ENCODE assay signal across 21 cellular contexts in genomic region chr12:52735816-52736632, GRCh38. TPM values are rescaled to one million over a fixed set of nuclear protein-coding genes. Genes with fewer than 3 reads are reported as not detected.
DNase-seq lines count a peak whose midpoint lies in the region; ATAC-seq and TF ChIP-seq lines count a peak whose summit lies in the region.
"Had no signal": no experiment of that assay in that cellular context is flagged by ENCODE, and none has a peak within 500 bp of the region (broad histone marks: within the 10 kb centered on the region; RNA-seq: fewer than 3 reads in every experiment).

No MANE protein-coding gene starts in this region.

- no peak overlapping the region for H3K27ac ChIP-seq in left ventricle myocardium inferior (replicated peaks)
- no peak overlapping the region for H3K27ac ChIP-seq in SJSA1

- no peaks in the 10 kb centered on the region for H3K9me3 Mint-ChIP-seq in stimulated activated memory B cell treated with anti-CD40 and anti-IgM and Interleukin-4, amounts not matched to agents 10 μg/mL and 1 μg/mL and 100 μg/mL, for 72 hours
- no peaks in the 10 kb centered on the region for H3K9me3 Mint-ChIP-seq in endothelial cell (ENCODE audit: unreplicated experiment)
- H3K9me3 Mint-ChIP-seq: CD4-positive, alpha-beta memory T cell had no signal

- no peaks in the 10 kb centered on the region for H3K36me3 ChIP-seq in left ventricle myocardium inferior
- H3K36me3 ChIP-seq in SJSA1 = no peaks in the 10 kb centered on the region

- no peaks in the 10 kb centered on the region for H3K36me3 Mint-ChIP-seq in stimulated activated memory B cell treated with anti-CD40 and anti-IgM and Interleukin-4, amounts not matched to agents 10 μg/mL and 1 μg/mL and 100 μg/mL, for 72 hours
- no peaks in the 10 kb centered on the region for H3K36me3 Mint-ChIP-seq in endothelial cell (ENCODE audit: low read depth, unreplicated experiment)
- H3K36me3 Mint-ChIP-seq: CD4-positive, alpha-beta memory T cell had no signal

- no peak overlapping the region for H3K4me3 ChIP-seq in left ventricle myocardium inferior
- H3K4me3 ChIP-seq in SJSA1 = no peak overlapping the region

- H3K9me3 ChIP-seq in left ventricle myocardium inferior (replicated peaks) (no peaks in the 10 kb centered on the region), SJSA1 (replicated peaks) (peaks cover 35% of the 10 kb centered on the region)

- H3K4me3 Mint-ChIP-seq in stimulated activated memory B cell treated with anti-CD40 and anti-IgM and Interleukin-4, amounts not matched to agents 10 μg/mL and 1 μg/mL and 100 μg/mL, for 72 hours = no peak overlapping the region
- H3K4me3 Mint-ChIP-seq in endothelial cell (ENCODE audit: unreplicated experiment) = no peak overlapping the region
- H3K4me3 Mint-ChIP-seq: CD4-positive, alpha-beta memory T cell had no signal

- no peaks in the 10 kb centered on the region for H3K4me1 ChIP-seq in left ventricle myocardium inferior
- no peaks in the 10 kb centered on the region for H3K4me1 ChIP-seq in SJSA1 (replicated peaks)

- peak; percentile 6 for ATAC-seq in stimulated activated memory B cell treated with anti-CD40 and anti-IgM and Interleukin-4, amounts not matched to agents 10 μg/mL and 1 μg/mL and 100 μg/mL, for 72 hours

- TF ChIP-seq CTCF in left ventricle myocardium inferior (IDR thresholded peaks at IDR 0.05; ENCODE audit: borderline replicate concordance) = no peak
- no peak for TF ChIP-seq CTCF in endothelial cell (IDR thresholded peaks at IDR 0.05; ENCODE audit: unreplicated experiment)

- H3K4me1 Mint-ChIP-seq in stimulated activated memory B cell treated with anti-CD40 and anti-IgM and Interleukin-4, amounts not matched to agents 10 μg/mL and 1 μg/mL and 100 μg/mL, for 72 hours = no peaks in the 10 kb centered on the region
- H3K4me1 Mint-ChIP-seq in endothelial cell (ENCODE audit: unreplicated experiment) = no peaks in the 10 kb centered on the region
- H3K4me1 Mint-ChIP-seq: CD4-positive, alpha-beta memory T cell had no signal

- H3K27me3 Mint-ChIP-seq in stimulated activated memory B cell treated with anti-CD40 and anti-IgM and Interleukin-4, amounts not matched to agents 10 μg/mL and 1 μg/mL and 100 μg/mL, for 72 hours = peaks cover 45% of the 10 kb centered on the region
- H3K27me3 Mint-ChIP-seq in endothelial cell (ENCODE audit: unreplicated experiment) = peaks cover 6% of the 10 kb centered on the region

- intact Hi-C loops in cardiac septum (cut with DNase I) (no loop called here), left ventricle myocardium inferior (cut with micrococcal nuclease) (no loop called here)

- H3K27me3 ChIP-seq in left ventricle myocardium inferior (ENCODE audit: low read depth) (peaks cover 77% of the 10 kb centered on the region), SJSA1 (replicated peaks) (peaks cover 79% of the 10 kb centered on the region)

- H3K27ac Mint-ChIP-seq in stimulated activated memory B cell treated with anti-CD40 and anti-IgM and Interleukin-4, amounts not matched to agents 10 μg/mL and 1 μg/mL and 100 μg/mL, for 72 hours = no peak overlapping the region
- H3K27ac Mint-ChIP-seq in endothelial cell (ENCODE audit: unreplicated experiment) = no peak overlapping the region
- H3K27ac Mint-ChIP-seq: CD4-positive, alpha-beta memory T cell had no signal

- DNase-seq in cardiac septum (ENCODE audit: low spot score) (peak; percentile 63), left ventricle myocardium inferior (no peak), SJSA1 (ENCODE audit: low read depth in 1 of 2, low spot score in 2 of 2) (peak; percentile 79 to 84), mesenteric fat pad (ENCODE audit: low spot score) (peak; percentile 41), endothelial cell (ENCODE audit: low spot score) (no peak), globus pallidus (ENCODE audit: low spot score) (no peak)
- no peak for DNase-seq in activated CD4-positive, CD25-positive, alpha-beta regulatory T cell treated with anti-CD3 and anti-CD28 coated beads, Interleukin-2, amount 50 U/mL, for 72 hours
- DNase-seq: 8988T; C1 segment of cervical spinal cord; Calu3; CD4-positive, alpha-beta memory T cell; COR-L47; DMS53; DMS79 treated with DMSO at 0.1 percent for 48 hours; GF-D8; GOT3; HCEC 1CT had no signal

RNA-seq across cellular contexts. Expression of gene KRT77, which starts 32.7 kb away (rescaled TPM):
- total RNA-seq in cardiac septum (not detected), left ventricle myocardium inferior (not detected), mesenteric fat pad (not detected), endothelial cell (ENCODE audit: unreplicated experiment) (not detected)
- not detected in 2 replicates for total RNA-seq in SJSA1 (2014; rRNA removed; shearing (Covaris generic))
- total RNA-seq: A673; Calu3; CD4-positive, alpha-beta memory T cell; Daoy; G401 had no signal

RNA-seq across cellular contexts. Expression of gene KRT76, which starts 41.1 kb away (rescaled TPM):
- not detected for total RNA-seq in cardiac septum
- total RNA-seq in left ventricle myocardium inferior = not detected
- 0.21 TPM in 1 of 2 replicates, not detected in the other for total RNA-seq in SJSA1 (2014; rRNA removed; shearing (Covaris generic))
- total RNA-seq in mesenteric fat pad = not detected
- not detected for total RNA-seq in endothelial cell (ENCODE audit: unreplicated experiment)
- total RNA-seq: A673; Calu3; CD4-positive, alpha-beta memory T cell; Daoy; G401 had no signal

RNA-seq across cellular contexts. Expression of gene KRT1, which starts 55.8 kb away (rescaled TPM):
- total RNA-seq in cardiac septum (not detected), left ventricle myocardium inferior (not detected), mesenteric fat pad (not detected), endothelial cell (ENCODE audit: unreplicated experiment) (not detected)
- 1.00 TPM in 1 of 2 replicates, not detected in the other for total RNA-seq in SJSA1 (2014; rRNA removed; shearing (Covaris generic))
- total RNA-seq: A673, Calu3, Daoy, G401 had no signal

RNA-seq across cellular contexts. Expression of gene KRT3, which starts 59.9 kb away (rescaled TPM):
- not detected for total RNA-seq in cardiac septum
- total RNA-seq in left ventricle myocardium inferior = not detected
- 0.08 TPM in 1 of 2 replicates, not detected in the other for total RNA-seq in SJSA1 (2014; rRNA removed; shearing (Covaris generic))
- total RNA-seq in mesenteric fat pad = not detected
- not detected for total RNA-seq in endothelial cell (ENCODE audit: unreplicated experiment)
- total RNA-seq: A673; Calu3; CD4-positive, alpha-beta memory T cell; Daoy; G401 had no signal

Comparison
In these comparisons a context has a peak if more than half of its experiments do, and no peak if none do; other contexts are left out.
1. DNase-seq: peak in cardiac septum (single experiment), SJSA1 (2 of 2) and mesenteric fat pad (single experiment); none in left ventricle myocardium inferior (single experiment), activated CD4-positive, CD25-positive, alpha-beta regulatory T cell treated with anti-CD3 and anti-CD28 coated beads, Interleukin-2, amount 50 U/mL, for 72 hours (single experiment), endothelial cell (single experiment) and globus pallidus (single experiment).